ENCODE assay signal across 23 cellular contexts in genomic region chr10:14253079-14253478, GRCh38.
DNase-seq lines count a peak whose midpoint lies in the region; FAIRE-seq and TF ChIP-seq lines count a peak whose summit lies in the region.
"Had no signal": no experiment of that assay in that cellular context is flagged by ENCODE, and none has a peak within 500 bp of the region (broad histone marks: within the 10 kb centered on the region; RNA-seq: fewer than 3 reads in every experiment).

No MANE protein-coding gene starts in this region.

- no peaks in the 10 kb centered on the region for H4K20me1 ChIP-seq in astrocyte (ENCODE audit: insufficient read depth, low read length)

- peaks cover 0 to 8% of the 10 kb centered on the region in 2 donors for H3K9me3 ChIP-seq in breast epithelium
- peaks cover 5% of the 10 kb centered on the region for H3K9me3 ChIP-seq in astrocyte (ENCODE audit: insufficient read depth, low read depth, low read length)
- no peaks in the 10 kb centered on the region for H3K9me3 ChIP-seq in WERI-Rb-1 (ENCODE audit: severe bottlenecking)
- H3K9me3 ChIP-seq: SJSA1 had no signal

- CTCF ChIA-PET in MCF 10A (lab: Yijun Ruan, JAX) = interaction anchor here (0.8 kb wide), 1 partner anchor 56 kb away, joined by 3 read pairs; no protein-coding TSS in a partner anchor

- TF ChIP-seq POLR2A in breast epithelium (IDR thresholded peaks at IDR 0.05) = no peak

- H3K9me3 Mint-ChIP-seq in MCF 10A (ENCODE audit: unreplicated experiment) = peaks cover 6% of the 10 kb centered on the region
- no peaks in the 10 kb centered on the region for H3K9me3 Mint-ChIP-seq in astrocyte (ENCODE audit: unreplicated experiment)
- no peaks in the 10 kb centered on the region for H3K9me3 Mint-ChIP-seq in activated T-helper 1 cell treated with anti-CD3 and anti-CD28 coated beads, Interleukin-12 subunit alpha, Interleukin-12 subunit beta, Interleukin-2, Interleukin-4 antibody, amounts not matched to agents 30 ng/mL and 10 ng/mL and 1 ng/mL, durations not matched to agents 14 hours and 24 hours and 36 hours
- H3K9me3 Mint-ChIP-seq: GM23338 had no signal

- H3K9ac ChIP-seq in astrocyte (ENCODE audit: low read length) = no peak overlapping the region

- H3K27me3 Mint-ChIP-seq in MCF 10A (ENCODE audit: insufficient read depth, unreplicated experiment) (no peaks in the 10 kb centered on the region), astrocyte (ENCODE audit: low read depth, unreplicated experiment) (peaks cover 5% of the 10 kb centered on the region)
- H3K27me3 Mint-ChIP-seq in activated T-helper 1 cell treated with anti-CD3 and anti-CD28 coated beads, Interleukin-12 subunit alpha, Interleukin-12 subunit beta, Interleukin-2, Interleukin-4 antibody, amounts not matched to agents 30 ng/mL and 10 ng/mL and 1 ng/mL, durations not matched to agents 14 hours and 24 hours and 36 hours (ENCODE audit: insufficient read depth) = peaks cover 6% of the 10 kb centered on the region

- H3K4me3 Mint-ChIP-seq in MCF 10A (ENCODE audit: unreplicated experiment) = no peak overlapping the region
- H3K4me3 Mint-ChIP-seq in astrocyte (ENCODE audit: unreplicated experiment) = no peak overlapping the region
- H3K4me3 Mint-ChIP-seq in activated T-helper 1 cell treated with anti-CD3 and anti-CD28 coated beads, Interleukin-12 subunit alpha, Interleukin-12 subunit beta, Interleukin-2, Interleukin-4 antibody, amounts not matched to agents 30 ng/mL and 10 ng/mL and 1 ng/mL, durations not matched to agents 14 hours and 24 hours and 36 hours = no peak overlapping the region
- H3K4me3 Mint-ChIP-seq: GM23338, H9 had no signal

- no TSS peak for BruUV-seq in MCF 10A (replicated peaks; lab: Mats Ljungman, UMichigan)

- H3K4me2 ChIP-seq in astrocyte (ENCODE audit: low read length) = no peak overlapping the region
- H3K4me2 ChIP-seq: GM23338 had no signal

- no peak for FAIRE-seq in astrocyte (lab: Jason Lieb, UNC)
- FAIRE-seq: HTR-8/SVneo, K562 had no signal

- no peak overlapping the region for H3K27ac ChIP-seq in breast epithelium
- H3K27ac ChIP-seq in astrocyte (ENCODE audit: low read depth, low read length) = no peak overlapping the region
- no peak overlapping the region for H3K27ac ChIP-seq in WERI-Rb-1
- H3K27ac ChIP-seq: 22Rv1, SJSA1 had no signal

- H3K27ac Mint-ChIP-seq in MCF 10A (ENCODE audit: low read depth, unreplicated experiment) (no peak overlapping the region), astrocyte (ENCODE audit: unreplicated experiment) (no peak overlapping the region)
- no peak overlapping the region for H3K27ac Mint-ChIP-seq in activated T-helper 1 cell treated with anti-CD3 and anti-CD28 coated beads, Interleukin-12 subunit alpha, Interleukin-12 subunit beta, Interleukin-2, Interleukin-4 antibody, amounts not matched to agents 30 ng/mL and 10 ng/mL and 1 ng/mL, durations not matched to agents 14 hours and 24 hours and 36 hours
- H3K27ac Mint-ChIP-seq: GM23338, H9 had no signal

- H3K4me1 Mint-ChIP-seq in MCF 10A (ENCODE audit: insufficient read depth, unreplicated experiment) (peaks cover 11% of the 10 kb centered on the region), astrocyte (ENCODE audit: low read depth, unreplicated experiment) (peaks cover 2% of the 10 kb centered on the region)
- H3K4me1 Mint-ChIP-seq in activated T-helper 1 cell treated with anti-CD3 and anti-CD28 coated beads, Interleukin-12 subunit alpha, Interleukin-12 subunit beta, Interleukin-2, Interleukin-4 antibody, amounts not matched to agents 30 ng/mL and 10 ng/mL and 1 ng/mL, durations not matched to agents 14 hours and 24 hours and 36 hours (ENCODE audit: low read depth) = no peaks in the 10 kb centered on the region

- POLR2A ChIA-PET in MCF 10A (lab: Yijun Ruan, JAX) = no interaction called here

- intact Hi-C loops in MCF 10A (cut with micrococcal nuclease) = no loop called here
- intact Hi-C loops in breast epithelium (cut with DNase I; ENCODE audit: low total_unique reads) = no loop called here
- intact Hi-C loops in head of caudate nucleus (cut with DNase I) = no loop called here
- intact Hi-C loops in activated T-helper 1 cell treated with anti-CD3 and anti-CD28 coated beads, Interleukin-12 subunit alpha, Interleukin-12 subunit beta, Interleukin-2, Interleukin-4 antibody, amounts not matched to agents 30 ng/mL and 10 ng/mL and 1 ng/mL, durations not matched to agents 14 hours and 24 hours and 36 hours (cut with micrococcal nuclease) = no loop called here

- H3K36me3 Mint-ChIP-seq in MCF 10A (ENCODE audit: insufficient read depth, unreplicated experiment) (no peaks in the 10 kb centered on the region), astrocyte (ENCODE audit: low read depth, unreplicated experiment) (no peaks in the 10 kb centered on the region)
- no peaks in the 10 kb centered on the region for H3K36me3 Mint-ChIP-seq in activated T-helper 1 cell treated with anti-CD3 and anti-CD28 coated beads, Interleukin-12 subunit alpha, Interleukin-12 subunit beta, Interleukin-2, Interleukin-4 antibody, amounts not matched to agents 30 ng/mL and 10 ng/mL and 1 ng/mL, durations not matched to agents 14 hours and 24 hours and 36 hours (ENCODE audit: low read depth)

- H3K4me3 ChIP-seq in breast epithelium (no peak overlapping the region), astrocyte (ENCODE audit: insufficient read depth, low read depth, low read length) (no peak overlapping the region), WERI-Rb-1 (ENCODE audit: low read depth, low read length) (no peak overlapping the region)
- H3K4me3 ChIP-seq: GM23338, K562, SJSA1 had no signal

- no peaks in the 10 kb centered on the region for H3K4me1 ChIP-seq in breast epithelium
- peaks cover 8% of the 10 kb centered on the region for H3K4me1 ChIP-seq in astrocyte (ENCODE audit: insufficient read depth, low read length)
- H3K4me1 ChIP-seq: SJSA1 had no signal

- TF ChIP-seq CTCF in MCF 10A (IDR thresholded peaks at IDR 0.05; ENCODE audit: unreplicated experiment) = no peak
- no peak for TF ChIP-seq CTCF in breast epithelium (IDR thresholded peaks at IDR 0.05)
- TF ChIP-seq CTCF in astrocyte (IDR thresholded peaks at IDR 0.05; ENCODE audit: insufficient read depth, low read depth, low read length) = no peak
- TF ChIP-seq CTCF in WERI-Rb-1 (IDR thresholded peaks at IDR 0.05; ENCODE audit: low read depth, low read length) = no peak

- DNase-seq in MCF 10A (ENCODE audit: unreplicated experiment) = peak; percentile 11
- DNase-seq in breast epithelium (ENCODE audit: low spot score in 2 of 2) = no peak
- DNase-seq in astrocyte (ENCODE audit: low read depth) = peak; percentile 46
- peak; percentile 23 for DNase-seq in iris pigment epithelial cell (ENCODE audit: low read depth)
- no peak for DNase-seq in head of caudate nucleus
- no peak for DNase-seq in NCI-H345 treated with DMSO at 0.1 percent for 48 hours (lab: John Stamatoyannopoulos, UW; ENCODE audit: unreplicated experiment)
- no peak for DNase-seq in activated T-helper 1 cell treated with anti-CD3 and anti-CD28 coated beads, Interleukin-12 subunit alpha, Interleukin-12 subunit beta, Interleukin-2, Interleukin-4 antibody, amounts not matched to agents 30 ng/mL and 10 ng/mL and 1 ng/mL, durations not matched to agents 14 hours and 24 hours and 36 hours (ENCODE audit: low spot score)
- no peak for DNase-seq in WERI-Rb-1
- DNase-seq: ACHN, Calu3, DND-41, H9, Kasumi-1, MM.1S, NCI-H2029, NCI-H526 treated with DMSO at 0.1 percent for 48 hours, Right ventricle myocardium superior, RPMI8226 had no signal

- no peak overlapping the region for H2AFZ ChIP-seq in astrocyte (ENCODE audit: low read depth, low read length)
- H2AFZ ChIP-seq: GM23338 had no signal

- no peaks in the 10 kb centered on the region for H3K79me2 ChIP-seq in astrocyte (ENCODE audit: insufficient read depth, low read length)

- H3K27me3 ChIP-seq in breast epithelium = no peaks in the 10 kb centered on the region
- no peaks in the 10 kb centered on the region for H3K27me3 ChIP-seq in astrocyte (ENCODE audit: insufficient read depth, low read length)
- H3K27me3 ChIP-seq in WERI-Rb-1 (ENCODE audit: insufficient read depth, low read depth, severe bottlenecking) = no peaks in the 10 kb centered on the region
- H3K27me3 ChIP-seq: SJSA1 had no signal

- no peaks in the 10 kb centered on the region for H3K36me3 ChIP-seq in breast epithelium
- no peaks in the 10 kb centered on the region for H3K36me3 ChIP-seq in astrocyte (ENCODE audit: insufficient read depth, low read length)
- no peaks in the 10 kb centered on the region for H3K36me3 ChIP-seq in WERI-Rb-1
- H3K36me3 ChIP-seq: SJSA1 had no signal

Comparison
In these comparisons a context has a peak if more than half of its experiments do, and no peak if none do; other contexts are left out.
1. DNase-seq: peak in MCF 10A (single experiment), astrocyte (single experiment) and iris pigment epithelial cell (single experiment); none in breast epithelium (0 of 2), head of caudate nucleus (0 of 42), NCI-H345 treated with DMSO at 0.1 percent for 48 hours (single experiment), activated T-helper 1 cell treated with anti-CD3 and anti-CD28 coated beads, Interleukin-12 subunit alpha, Interleukin-12 subunit beta, Interleukin-2, Interleukin-4 antibody, amounts not matched to agents 30 ng/mL and 10 ng/mL and 1 ng/mL, durations not matched to agents 14 hours and 24 hours and 36 hours (single experiment) and WERI-Rb-1 (single experiment).